In the genomic region with DNA sequence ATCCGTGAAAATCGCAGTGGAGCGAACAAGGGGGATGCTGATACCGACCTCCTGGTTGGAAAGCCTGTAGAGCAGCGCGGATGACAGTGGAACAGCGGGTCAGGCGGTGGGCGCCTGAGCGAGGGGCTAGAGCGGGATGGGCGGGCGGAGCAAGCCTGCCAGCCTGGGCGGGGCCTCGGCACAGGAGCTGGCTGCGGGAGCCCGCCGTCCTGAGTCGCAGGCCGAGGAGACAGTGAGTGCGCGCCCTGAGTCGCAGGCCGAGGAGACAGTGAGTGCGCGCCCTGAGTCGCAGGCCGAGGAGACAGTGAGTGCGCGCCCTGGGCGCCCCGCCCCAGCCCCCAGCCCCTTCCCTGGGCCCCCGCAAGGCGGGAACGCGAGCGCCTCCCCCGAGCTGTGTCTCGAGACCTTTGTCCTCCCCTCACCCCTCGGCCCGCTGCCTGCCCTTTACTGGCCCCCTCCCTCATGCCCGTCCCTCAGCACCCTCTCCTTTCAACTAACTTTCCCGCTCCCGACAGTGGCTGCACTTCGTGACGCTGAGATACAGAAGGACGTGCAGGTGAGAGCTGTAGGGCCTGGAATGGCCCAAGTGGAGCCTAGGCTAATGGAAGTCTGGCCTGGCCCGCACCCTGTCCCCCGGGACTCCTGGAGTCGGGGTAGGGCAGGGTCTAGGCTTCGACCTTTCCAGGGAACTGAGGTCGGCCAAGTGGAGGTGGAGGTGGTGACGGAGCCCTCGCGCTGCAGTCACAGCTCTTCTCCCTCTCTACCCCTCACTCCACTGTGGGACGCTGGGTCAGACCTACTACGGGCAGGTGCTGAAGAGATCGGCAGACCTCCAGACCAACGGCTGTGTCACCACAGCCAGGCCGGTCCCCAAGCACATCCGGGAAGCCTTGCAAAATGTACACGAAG, we compare ENCODE assay signal across 8 cellular contexts. TPM values are rescaled to one million over a fixed set of nuclear protein-coding genes. Genes with fewer than 3 reads are reported as not detected.
A peak's percentile ranks its signal among the peaks of the same experiment; 100 is the strongest.
DNase-seq lines count a peak whose midpoint lies in the region; ATAC-seq, FAIRE-seq and TF ChIP-seq lines count a peak whose summit lies in the region.

Gene AS3MT, plus strand, starts transcription at position 181 of the 909 bp plus-strand sequence. Its CDS starts 123 bp downstream, at position 304.

- H3K4me1 Mint-ChIP-seq in CD14-positive monocyte: peaks cover 16% of the 10 kb centered on the region
- peaks cover 5% of the 10 kb centered on the region for H3K4me1 Mint-ChIP-seq in activated CD8-positive, alpha-beta T cell treated with anti-CD3 and anti-CD28 coated beads for 36 hours (ENCODE audit: low read depth)

- DNase-seq in CD14-positive monocyte (ENCODE audit: low spot score) (no peak), HTR-8/SVneo (ENCODE audit: insufficient read length, low spot score) (peak; percentile 70), omental fat pad (ENCODE audit: low spot score) (no peak), Kasumi-1 (lab: John Stamatoyannopoulos, UW) (no peak), NCI-H2029 treated with DMSO at 0.1 percent for 48 hours (lab: John Stamatoyannopoulos, UW) (no peak)
- DNase-seq in activated CD8-positive, alpha-beta T cell treated with anti-CD3 and anti-CD28 coated beads for 36 hours: peak; percentile 51

- no peak for TF ChIP-seq EP300 in gastroesophageal sphincter (IDR thresholded peaks at IDR 0.05)

- intact Hi-C loops in CD14-positive monocyte (cut with micrococcal nuclease): no loop called here
- intact Hi-C loops in activated CD8-positive, alpha-beta T cell treated with anti-CD3 and anti-CD28 coated beads for 36 hours (cut with micrococcal nuclease): no loop called here

- CTCF ChIA-PET in activated CD8-positive, alpha-beta T cell treated with anti-CD3 and anti-CD28 coated beads for 36 hours (lab: Charles Lee): interaction anchor here (0.9 kb wide), 1 partner anchor 33 kb away, joined by 3 read pairs; no protein-coding TSS in a partner anchor

- ATAC-seq in activated CD8-positive, alpha-beta T cell treated with anti-CD3 and anti-CD28 coated beads for 36 hours: peak; percentile 97
- ATAC-seq in gastroesophageal sphincter: peak; percentile 89
- peak; percentile 57 for ATAC-seq in omental fat pad (ENCODE audit: low FRiP score)
- no peak for ATAC-seq in HG03457 (IDR thresholded peaks at IDR 0.05; ENCODE audit: unreplicated experiment)

- TF ChIP-seq CTCF in CD14-positive monocyte (IDR thresholded peaks at IDR 0.05) (no peak), gastroesophageal sphincter (IDR thresholded peaks at IDR 0.05) (no peak), omental fat pad (IDR thresholded peaks at IDR 0.05) (no peak)
- TF ChIP-seq CTCF in activated CD8-positive, alpha-beta T cell treated with anti-CD3 and anti-CD28 coated beads for 36 hours (IDR thresholded peaks at IDR 0.05): no peak

- H3K9me3 Mint-ChIP-seq in CD14-positive monocyte: peaks cover 0 to 10% (median 1%) of the 10 kb centered on the region in 7 donors
- no peaks in the 10 kb centered on the region for H3K9me3 Mint-ChIP-seq in activated CD8-positive, alpha-beta T cell treated with anti-CD3 and anti-CD28 coated beads for 36 hours

- peaks cover 24 to 41% (median 32%) of the 10 kb centered on the region in 3 donors for H3K27me3 Mint-ChIP-seq in CD14-positive monocyte (ENCODE audit: low read depth in 3 of 3)
- H3K27me3 Mint-ChIP-seq in activated CD8-positive, alpha-beta T cell treated with anti-CD3 and anti-CD28 coated beads for 36 hours: peaks cover 20% of the 10 kb centered on the region

- peak within 1 kb of the TSS; percentile 50 to 56 for H3K4me3 ChIP-seq in gastroesophageal sphincter

- peak in 1 of 2 donors; percentile 27 for TF ChIP-seq POLR2A in gastroesophageal sphincter (IDR thresholded peaks at IDR 0.05)

- POLR2A ChIA-PET in activated CD8-positive, alpha-beta T cell treated with anti-CD3 and anti-CD28 coated beads for 36 hours (lab: Charles Lee): interaction anchor here (1.1 kb wide), 1 partner anchor 12 kb away, joined by 3 read pairs; no protein-coding TSS in a partner anchor

- WGBS in gastroesophageal sphincter (ENCODE audit: low coverage in 1 of 2), 2 donors: 3% methylated on average over 18 of the region's 62 CpGs; no CpG with 5 or more reads in 1 of the 2 donors

- no peak within 1 kb of the TSS for H3K27ac Mint-ChIP-seq in CD14-positive monocyte
- H3K27ac Mint-ChIP-seq in activated CD8-positive, alpha-beta T cell treated with anti-CD3 and anti-CD28 coated beads for 36 hours: no peak within 1 kb of the TSS

- H3K27me3 ChIP-seq in gastroesophageal sphincter: no peaks in the 10 kb centered on the region

- peak within 1 kb of the TSS; percentile 1 to 80 for H3K4me3 Mint-ChIP-seq in CD14-positive monocyte
- peak within 1 kb of the TSS; percentile 68 for H3K4me3 Mint-ChIP-seq in activated CD8-positive, alpha-beta T cell treated with anti-CD3 and anti-CD28 coated beads for 36 hours

- FAIRE-seq in HTR-8/SVneo (lab: Jason Lieb, UNC): peak; percentile 92

- H3K4me1 ChIP-seq in gastroesophageal sphincter: peaks cover 0 to 15% (median 5%) of the 10 kb centered on the region in 3 donors

- peak within 1 kb of the TSS; percentile 5 to 76 (median 62) for H3K27ac ChIP-seq in gastroesophageal sphincter

- peaks cover 0 to 25% of the 10 kb centered on the region in 2 donors for H3K36me3 ChIP-seq in gastroesophageal sphincter

- H3K36me3 Mint-ChIP-seq in CD14-positive monocyte: peaks cover 21 to 31% of the 10 kb centered on the region in 2 donors
- peaks cover 3% of the 10 kb centered on the region for H3K36me3 Mint-ChIP-seq in activated CD8-positive, alpha-beta T cell treated with anti-CD3 and anti-CD28 coated beads for 36 hours (ENCODE audit: low read depth)

- H3K9me3 ChIP-seq in gastroesophageal sphincter: no peaks in the 10 kb centered on the region

RNA-seq across cellular contexts. Expression of gene AS3MT, which starts in this region (rescaled TPM):
- under 1 TPM in 1 of 2 donors, not detected in 1; 0.09 TPM for polyA plus RNA-seq in CD14-positive monocyte
- total RNA-seq in activated CD8-positive, alpha-beta T cell treated with anti-CD3 and anti-CD28 coated beads for 36 hours: 1 to 10 TPM in 1 of 2 experiments, not detected in 1; 1.4 TPM
- total RNA-seq in gastroesophageal sphincter: 10 to 100 TPM in 1 of 4 donors, 1 to 10 TPM in 3; 5.1 to 13.1 (median 8.9) TPM
- total RNA-seq in omental fat pad: 1 to 10 TPM; 1.1 to 4.0 (median 1.7) TPM

Comparison
In these comparisons a context has a peak if more than half of its experiments do, and no peak if none do; other contexts are left out.
1. DNase-seq: peak in HTR-8/SVneo (single experiment) and activated CD8-positive, alpha-beta T cell treated with anti-CD3 and anti-CD28 coated beads for 36 hours (single experiment); none in CD14-positive monocyte (single experiment), omental fat pad (single experiment), Kasumi-1 (0 of 2) and NCI-H2029 treated with DMSO at 0.1 percent for 48 hours (single experiment).